19 cellular contexts compared by ENCODE assay signal in the genomic region with DNA sequence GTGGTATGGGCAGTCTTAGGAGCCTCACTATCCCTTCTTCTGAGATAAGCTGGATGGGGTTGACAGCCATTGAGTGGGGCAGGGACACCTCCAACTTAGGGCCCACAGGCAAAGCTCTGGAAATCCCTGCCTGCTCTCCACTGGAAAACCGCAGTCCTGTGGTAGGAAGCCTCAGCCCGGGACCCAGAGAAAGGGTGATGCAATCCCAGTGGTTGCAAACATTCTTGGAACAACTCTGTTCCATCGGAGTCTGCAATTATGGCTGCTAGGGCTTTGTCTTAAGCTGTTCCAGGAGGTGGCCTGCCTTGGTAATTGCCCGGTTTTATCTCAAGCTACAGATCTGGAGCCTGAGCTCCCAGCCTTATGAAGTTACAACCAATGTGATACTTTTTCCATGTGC.
DNase-seq lines count a peak whose midpoint lies in the region; ATAC-seq and TF ChIP-seq lines count a peak whose summit lies in the region.
"Had no signal": no experiment of that assay in that cellular context is flagged by ENCODE, and none has a peak within 500 bp of the region (broad histone marks: within the 10 kb centered on the region; RNA-seq: fewer than 3 reads in every experiment).

No MANE protein-coding gene starts in this region.

- H3K36me3 Mint-ChIP-seq in CD4-positive, alpha-beta memory T cell, result no peaks in the 10 kb centered on the region

- peak; percentile 85 for ATAC-seq in sciatic nerve
- ATAC-seq in HG02642 (IDR thresholded peaks at IDR 0.05; ENCODE audit: poor library complexity, unreplicated experiment), result no peak
- ATAC-seq: activated naive CD8-positive, alpha-beta T cell treated with anti-CD3 and anti-CD28 coated beads, Interleukin-2, amount 50 U/mL, for 24 hours; Panc1 had no signal

- no peaks in the 10 kb centered on the region for H3K36me3 ChIP-seq in CD4-positive, alpha-beta memory T cell (ENCODE audit: insufficient read depth, low read length)

- no peak overlapping the region for H3K27ac Mint-ChIP-seq in CD4-positive, alpha-beta memory T cell
- H3K27ac Mint-ChIP-seq: activated CD4-positive, alpha-beta memory T cell treated with anti-CD3 and anti-CD28 coated beads, Interleukin-2, amount 10 ng/mL, durations not matched to agents 7 days and 5 days; activated naive CD8-positive, alpha-beta T cell treated with anti-CD3 and anti-CD28 coated beads, Interleukin-2, amount 50 U/mL, for 24 hours; memory B cell; nephron progenitor cell had no signal

- no peaks in the 10 kb centered on the region for H3K9me3 ChIP-seq in CD4-positive, alpha-beta memory T cell (ENCODE audit: control insufficient read depth in 1 of 2, low read length in 2 of 2)

- POLR2A ChIA-PET in CD4-positive, alpha-beta memory T cell (lab: Charles Lee; ENCODE audit: partially characterized antibody), result no interaction called here

- H3K9me3 Mint-ChIP-seq in CD4-positive, alpha-beta memory T cell, result peaks cover 0 to 9% (median 3%) of the 10 kb centered on the region in 8 donors
- H3K9me3 Mint-ChIP-seq: activated CD4-positive, alpha-beta memory T cell treated with anti-CD3 and anti-CD28 coated beads, Interleukin-2, amount 10 ng/mL, durations not matched to agents 7 days and 5 days had no signal

- peak; percentile 43 for DNase-seq in ELF-1 (ENCODE audit: low read depth, low spot score)
- DNase-seq in RPMI7951 (ENCODE audit: low read depth), result peak; percentile 76
- DNase-seq in fibroblast of mammary gland (ENCODE audit: low read depth), result peak; percentile 72
- no peak for DNase-seq in sciatic nerve (ENCODE audit: low spot score)
- DNase-seq in stimulated activated CD4-positive, alpha-beta T cell treated with anti-CD3 and anti-CD28 coated beads, Interleukin-15, amount 100 ng/mL, for 24 hours, result no peak
- DNase-seq in CD4-positive, alpha-beta memory T cell, result no peak
- DNase-seq: activated CD4-positive, alpha-beta memory T cell treated with anti-CD3 and anti-CD28 coated beads, Interleukin-2, amount 10 ng/mL, durations not matched to agents 7 days and 5 days; activated naive CD8-positive, alpha-beta T cell treated with anti-CD3 and anti-CD28 coated beads, Interleukin-2, amount 50 U/mL, for 24 hours; central memory CD4-positive, alpha-beta T cell; DMS 273 treated with DMSO at 0.1 percent for 48 hours; glutamatergic neuron; NCI-H1092; NCI-H82; nephron progenitor cell; stimulated activated CD4-positive, alpha-beta T cell treated with anti-CD3 and anti-CD28 coated beads, Interleukin-1b, Interleukin-23, amount 100 ng/mL, for 48 hours had no signal

- CTCF ChIA-PET in CD4-positive, alpha-beta memory T cell (lab: Charles Lee; ENCODE audit: partially characterized antibody), result no interaction called here

- no peak overlapping the region for H3K4me3 Mint-ChIP-seq in CD4-positive, alpha-beta memory T cell
- H3K4me3 Mint-ChIP-seq: activated CD4-positive, alpha-beta memory T cell treated with anti-CD3 and anti-CD28 coated beads, Interleukin-2, amount 10 ng/mL, durations not matched to agents 7 days and 5 days; activated naive CD8-positive, alpha-beta T cell treated with anti-CD3 and anti-CD28 coated beads, Interleukin-2, amount 50 U/mL, for 24 hours; memory B cell; nephron progenitor cell had no signal

- H3K4me1 Mint-ChIP-seq in CD4-positive, alpha-beta memory T cell, result peaks cover 0 to 8% (median 2%) of the 10 kb centered on the region in 4 donors
- H3K4me1 Mint-ChIP-seq: activated CD4-positive, alpha-beta memory T cell treated with anti-CD3 and anti-CD28 coated beads, Interleukin-2, amount 10 ng/mL, durations not matched to agents 7 days and 5 days; activated naive CD8-positive, alpha-beta T cell treated with anti-CD3 and anti-CD28 coated beads, Interleukin-2, amount 50 U/mL, for 24 hours; memory B cell had no signal

- H3K27ac ChIP-seq in CD4-positive, alpha-beta memory T cell (ENCODE audit: low read depth, low read length), result no peak overlapping the region
- H3K27ac ChIP-seq: VCaP had no signal

- TF ChIP-seq CTCF in fibroblast of mammary gland (conservative IDR thresholded peaks at IDR 0.05; ENCODE audit: control insufficient read depth, insufficient read depth, low read depth, low read length), result no peak

- peaks cover 10 to 11% of the 10 kb centered on the region in 2 donors for H3K27me3 Mint-ChIP-seq in CD4-positive, alpha-beta memory T cell

- intact Hi-C loops in sciatic nerve (cut with DNase I), result no loop called here
- intact Hi-C loops in CD4-positive, alpha-beta memory T cell (cut with micrococcal nuclease), result no loop called here

- H3K27me3 ChIP-seq in CD4-positive, alpha-beta memory T cell (ENCODE audit: insufficient read depth, low read length), result no peaks in the 10 kb centered on the region

- no peaks in the 10 kb centered on the region for H3K4me1 ChIP-seq in CD4-positive, alpha-beta memory T cell (ENCODE audit: insufficient read depth, low read length)

- H3K4me3 ChIP-seq in fibroblast of mammary gland (ENCODE audit: control insufficient read depth, low read depth, low read length), result no peak overlapping the region
- no peak overlapping the region for H3K4me3 ChIP-seq in CD4-positive, alpha-beta memory T cell (ENCODE audit: low read length in 2 of 2)

Comparison
In these comparisons a context has a peak if more than half of its experiments do, and no peak if none do; other contexts are left out.
1. DNase-seq: peak in ELF-1 (single experiment), RPMI7951 (single experiment) and fibroblast of mammary gland (single experiment); none in sciatic nerve (single experiment), stimulated activated CD4-positive, alpha-beta T cell treated with anti-CD3 and anti-CD28 coated beads, Interleukin-15, amount 100 ng/mL, for 24 hours (single experiment) and CD4-positive, alpha-beta memory T cell (0 of 5).